In the genomic region with DNA sequence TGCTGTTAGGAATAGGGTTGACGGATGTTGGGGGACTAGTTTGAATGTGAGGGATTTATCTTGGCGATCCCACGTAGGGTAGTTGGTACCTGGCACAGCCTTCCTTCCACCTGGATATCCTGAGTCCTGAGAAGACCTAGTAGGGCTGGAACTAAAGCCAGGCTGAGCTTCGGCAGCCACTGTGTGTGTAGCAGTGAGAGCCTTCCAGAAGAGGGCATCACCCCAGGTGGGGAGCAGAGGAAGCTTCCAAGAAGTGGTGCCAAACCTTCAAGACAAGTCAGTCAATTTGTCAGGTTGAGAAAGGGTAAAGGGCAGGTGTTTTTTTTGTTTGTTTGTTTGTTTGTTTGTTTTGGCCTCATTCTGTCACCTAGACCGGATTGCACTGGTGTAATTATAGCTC, we compare ENCODE assay signal across 1 cellular context.
TF ChIP-seq lines count a peak whose summit lies in the region.

No MANE protein-coding gene starts in this region.

TF ChIP-seq in HepG2, 621 proteins besides CTCF, POLR2A, EP300 and RAD21:
- TF ChIP-seq TARDBP (CRISPR knock-in tag; IDR thresholded peaks at IDR 0.05) (no peak), ZNF605 (CRISPR knock-in tag; IDR thresholded peaks at IDR 0.05) (no peak), FUBP1 (CRISPR knock-in tag; IDR thresholded peaks at IDR 0.05; ENCODE audit: borderline replicate concordance) (no peak), STAT5B (CRISPR knock-in tag; IDR thresholded peaks at IDR 0.05) (no peak)
